21 cellular contexts compared by ENCODE assay signal in the genomic region with DNA sequence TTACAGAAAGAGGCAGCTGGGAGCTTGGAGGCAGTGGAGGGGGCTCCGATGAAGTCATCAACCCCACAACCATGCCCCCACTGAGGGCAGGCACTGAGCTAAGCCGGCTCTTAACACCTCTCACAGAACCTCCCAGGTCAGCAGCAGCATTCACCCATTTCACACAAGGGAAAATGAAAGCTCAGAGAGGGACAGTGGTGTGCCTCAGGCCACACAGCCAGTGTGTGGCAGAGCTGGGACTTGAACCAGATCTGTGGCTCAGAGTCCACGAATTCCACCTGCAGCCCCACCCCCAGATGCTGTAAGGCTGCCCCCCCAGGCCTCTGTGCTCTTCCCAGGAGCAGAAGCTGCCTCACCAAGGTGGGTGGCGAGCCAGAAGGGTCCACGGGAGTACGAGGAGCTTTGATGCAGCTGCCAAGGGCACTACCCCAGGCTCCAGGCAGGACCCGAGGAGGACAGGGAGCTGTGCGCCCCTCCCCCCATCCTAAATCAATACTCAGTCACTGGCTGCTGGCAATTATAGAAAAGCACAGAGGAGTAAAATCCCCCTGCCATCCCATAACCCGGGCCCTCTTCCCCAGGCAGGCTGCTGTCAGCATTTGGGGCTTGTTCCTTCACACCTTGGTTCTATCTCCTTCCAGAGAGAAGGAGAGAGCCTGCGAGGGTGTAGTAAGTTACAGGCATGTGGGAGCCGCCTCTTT. TPM values are rescaled to one million over a fixed set of nuclear protein-coding genes. Genes with fewer than 3 reads are reported as not detected.
DNase-seq lines count a peak whose midpoint lies in the region; ATAC-seq and TF ChIP-seq lines count a peak whose summit lies in the region.
"Had no signal": no experiment of that assay in that cellular context is flagged by ENCODE, and none has a peak within 500 bp of the region (broad histone marks: within the 10 kb centered on the region; RNA-seq: fewer than 3 reads in every experiment).

No MANE protein-coding gene starts in this region.

- no peak for ATAC-seq in SK-N-SH treated with all-trans-retinoic acid at 6 μM for 48 hours
- ATAC-seq in HG03520 (IDR thresholded peaks at IDR 0.05; ENCODE audit: unreplicated experiment) = no peak
- ATAC-seq in GM18870 (IDR thresholded peaks at IDR 0.05; ENCODE audit: unreplicated experiment) = no peak
- ATAC-seq: activated CD8-positive, alpha-beta T cell treated with anti-CD3 and anti-CD28 coated beads for 36 hours; activated T-helper 17 cell treated with anti-CD3 and anti-CD28 coated beads, Interleukin-2, amount 50 U/mL, for 72 hours; stimulated activated naive CD8-positive, alpha-beta T cell treated with anti-CD3 and anti-CD28 coated beads, Interleukin-15, Interleukin-2, amounts not matched to agents 100 U/mL and 50 U/mL, for 24 hours had no signal

- H3K79me2 ChIP-seq in SK-N-SH (ENCODE audit: insufficient read depth) (no peaks in the 10 kb centered on the region), parathyroid adenoma (no peaks in the 10 kb centered on the region)

- no peak for TF ChIP-seq RAD21 in SK-N-SH (IDR thresholded peaks at IDR 0.05; ENCODE audit: low read length)

- H4K20me1 ChIP-seq in SK-N-SH (ENCODE audit: insufficient read depth) = no peaks in the 10 kb centered on the region

- CTCF ChIA-PET in SK-N-SH (lab: Yijun Ruan, JAX) = interaction anchor here (1.0 to 7.2 kb wide), 6 partner anchors 15 to 171 kb away, joined by 3 to 49 read pairs (median 6); no protein-coding TSS in a partner anchor

- no peak for TF ChIP-seq CTCF in SK-N-SH (IDR thresholded peaks at IDR 0.05)
- no peak for TF ChIP-seq CTCF in dorsolateral prefrontal cortex (IDR thresholded peaks at IDR 0.05 in 54 of 56, conservative IDR thresholded peaks at IDR 0.05 in 2 of 56; ENCODE audit: low read depth in 1 of 56, partially characterized antibody in 56 of 56)
- TF ChIP-seq CTCF in parathyroid adenoma (IDR thresholded peaks at IDR 0.05) = no peak

- WGBS in SK-N-SH (ENCODE audit: low lambda C conversion rate) = 76% methylated on average over 9 of the region's 11 CpGs

- H3K36me3 ChIP-seq in SK-N-SH (replicated peaks in 1 of 2; ENCODE audit: control insufficient read depth in 1 of 2, insufficient read depth in 2 of 2, low read length in 1 of 2) = no peaks in the 10 kb centered on the region
- H3K36me3 ChIP-seq in H7 (replicated peaks; ENCODE audit: control insufficient read depth, insufficient read depth, low read length) = no peaks in the 10 kb centered on the region
- no peaks in the 10 kb centered on the region for H3K36me3 ChIP-seq in parathyroid adenoma (ENCODE audit: control insufficient read depth, insufficient read depth, low read length)

- DNase-seq in SK-N-SH = peak; percentile 23
- peak; percentile 52 for DNase-seq in H7
- DNase-seq in dorsolateral prefrontal cortex = peak in 6 of 10 donors; percentile 0 to 34 (median 20)
- DNase-seq in Ammon's horn (ENCODE audit: low spot score) = no peak
- DNase-seq: activated CD8-positive, alpha-beta T cell treated with anti-CD3 and anti-CD28 coated beads for 36 hours; AML-193; effector memory CD4-positive, alpha-beta T cell; GM23248; NCI-H1436 treated with DMSO at 0.1 percent for 48 hours; NCI-H526 treated with DMSO at 0.1 percent for 48 hours; occipital lobe; SIG-M5; stimulated activated CD4-positive, alpha-beta T cell treated with anti-CD3 and anti-CD28 coated beads, Interleukin-2, amount 100 ng/mL, for 24 hours; stimulated activated naive CD8-positive, alpha-beta T cell treated with anti-CD3 and anti-CD28 coated beads, Interleukin-15, Interleukin-2, amounts not matched to agents 100 U/mL and 50 U/mL, for 24 hours had no signal

- H3K9me2 ChIP-seq in SK-N-SH = no peaks in the 10 kb centered on the region

- H3K9me3 ChIP-seq in SK-N-SH (peaks cover 12% of the 10 kb centered on the region; the same call in 1 of the 2 replicates), parathyroid adenoma (ENCODE audit: control insufficient read depth, low read length) (no peaks in the 10 kb centered on the region)

- no peak overlapping the region for H3K4me3 ChIP-seq in SK-N-SH (ENCODE audit: low read depth in 2 of 2, low read length in 1 of 2)
- no peak overlapping the region for H3K4me3 ChIP-seq in H7 (ENCODE audit: insufficient read depth, low read depth, low read length)
- H3K4me3 ChIP-seq in dorsolateral prefrontal cortex = no peak overlapping the region
- no peak overlapping the region for H3K4me3 ChIP-seq in parathyroid adenoma (ENCODE audit: low read depth, low read length)
- H3K4me3 ChIP-seq: GM23248 had no signal

- H3K4me1 ChIP-seq in SK-N-SH (ENCODE audit: control insufficient read depth in 1 of 2, insufficient read depth in 2 of 2, low read depth in 1 of 2, low read length in 1 of 2) = peaks cover 0 to 52% of the 10 kb centered on the region in 2 experiments; a peak in 1 of 4 replicates
- peaks cover 4% of the 10 kb centered on the region for H3K4me1 ChIP-seq in parathyroid adenoma
- H3K4me1 ChIP-seq: Caco-2 had no signal

- H3K27ac ChIP-seq in SK-N-SH (ENCODE audit: low read depth in 2 of 2, low read length in 1 of 2) (peak overlapping the region in 1 of 2 experiments; percentile 50; a peak in 1 of 4 replicates), dorsolateral prefrontal cortex (peak overlapping the region in 30 of 59 donors; percentile 1 to 72 (median 50)), parathyroid adenoma (no peak overlapping the region)
- H3K27ac ChIP-seq: 22Rv1, GM23248 had no signal

- H3K27me3 ChIP-seq in SK-N-SH (ENCODE audit: insufficient read depth) (no peaks in the 10 kb centered on the region), H7 (ENCODE audit: control insufficient read depth, insufficient read depth, low read length) (no peaks in the 10 kb centered on the region), dorsolateral prefrontal cortex (no peaks in the 10 kb centered on the region), parathyroid adenoma (ENCODE audit: control insufficient read depth, insufficient read depth, low read length) (no peaks in the 10 kb centered on the region)

- intact Hi-C loops in dorsolateral prefrontal cortex (cut with DNase I) = no loop called here

- H2AFZ ChIP-seq in SK-N-SH (ENCODE audit: low read depth) = no peak overlapping the region
- peak overlapping the region; percentile 66 for H2AFZ ChIP-seq in parathyroid adenoma
- H2AFZ ChIP-seq: GM23248 had no signal

- POLR2A ChIA-PET in SK-N-SH (lab: Yijun Ruan, JAX) = no interaction called here

- TF ChIP-seq EP300 in SK-N-SH (IDR thresholded peaks at IDR 0.05; ENCODE audit: borderline replicate concordance in 1 of 2, low read depth in 1 of 2, low read length in 1 of 2) = no peak

- no peaks in the 10 kb centered on the region for H3F3A ChIP-seq in SK-N-SH (replicated peaks; ENCODE audit: insufficient read depth)

- no peak overlapping the region for H3K9ac ChIP-seq in SK-N-SH
- no peak overlapping the region for H3K9ac ChIP-seq in parathyroid adenoma
- H3K9ac ChIP-seq: GM23248 had no signal

- no peak overlapping the region for H3K4me2 ChIP-seq in SK-N-SH
- no peak overlapping the region for H3K4me2 ChIP-seq in parathyroid adenoma (ENCODE audit: low read length)

TF ChIP-seq in SK-N-SH, 30 proteins besides CTCF, POLR2A, EP300 and RAD21 (continues in another document):
- TF ChIP-seq, protein P1, sequence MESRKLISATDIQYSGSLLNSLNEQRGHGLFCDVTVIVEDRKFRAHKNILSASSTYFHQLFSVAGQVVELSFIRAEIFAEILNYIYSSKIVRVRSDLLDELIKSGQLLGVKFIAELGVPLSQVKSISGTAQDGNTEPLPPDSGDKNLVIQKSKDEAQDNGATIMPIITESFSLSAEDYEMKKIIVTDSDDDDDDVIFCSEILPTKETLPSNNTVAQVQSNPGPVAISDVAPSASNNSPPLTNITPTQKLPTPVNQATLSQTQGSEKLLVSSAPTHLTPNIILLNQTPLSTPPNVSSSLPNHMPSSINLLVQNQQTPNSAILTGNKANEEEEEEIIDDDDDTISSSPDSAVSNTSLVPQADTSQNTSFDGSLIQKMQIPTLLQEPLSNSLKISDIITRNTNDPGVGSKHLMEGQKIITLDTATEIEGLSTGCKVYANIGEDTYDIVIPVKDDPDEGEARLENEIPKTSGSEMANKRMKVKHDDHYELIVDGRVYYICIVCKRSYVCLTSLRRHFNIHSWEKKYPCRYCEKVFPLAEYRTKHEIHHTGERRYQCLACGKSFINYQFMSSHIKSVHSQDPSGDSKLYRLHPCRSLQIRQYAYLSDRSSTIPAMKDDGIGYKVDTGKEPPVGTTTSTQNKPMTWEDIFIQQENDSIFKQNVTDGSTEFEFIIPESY (IDR thresholded peaks at IDR 0.05; ENCODE audit: borderline replicate concordance, low read depth) = no peak
- TF ChIP-seq GABPA (IDR thresholded peaks at IDR 0.05; ENCODE audit: low read depth) (no peak), TAF1 (IDR thresholded peaks at IDR 0.05; ENCODE audit: borderline replicate concordance, low read depth, low read length) (no peak), FOXM1 (IDR thresholded peaks at IDR 0.05; ENCODE audit: low read depth) (no peak)

TF ChIP-seq in SK-N-SH treated with all-trans-retinoic acid at 6 μM for 48 hours, 23 proteins besides CTCF, POLR2A, EP300 and RAD21 (continues in another document):
- TF ChIP-seq, protein P2, sequence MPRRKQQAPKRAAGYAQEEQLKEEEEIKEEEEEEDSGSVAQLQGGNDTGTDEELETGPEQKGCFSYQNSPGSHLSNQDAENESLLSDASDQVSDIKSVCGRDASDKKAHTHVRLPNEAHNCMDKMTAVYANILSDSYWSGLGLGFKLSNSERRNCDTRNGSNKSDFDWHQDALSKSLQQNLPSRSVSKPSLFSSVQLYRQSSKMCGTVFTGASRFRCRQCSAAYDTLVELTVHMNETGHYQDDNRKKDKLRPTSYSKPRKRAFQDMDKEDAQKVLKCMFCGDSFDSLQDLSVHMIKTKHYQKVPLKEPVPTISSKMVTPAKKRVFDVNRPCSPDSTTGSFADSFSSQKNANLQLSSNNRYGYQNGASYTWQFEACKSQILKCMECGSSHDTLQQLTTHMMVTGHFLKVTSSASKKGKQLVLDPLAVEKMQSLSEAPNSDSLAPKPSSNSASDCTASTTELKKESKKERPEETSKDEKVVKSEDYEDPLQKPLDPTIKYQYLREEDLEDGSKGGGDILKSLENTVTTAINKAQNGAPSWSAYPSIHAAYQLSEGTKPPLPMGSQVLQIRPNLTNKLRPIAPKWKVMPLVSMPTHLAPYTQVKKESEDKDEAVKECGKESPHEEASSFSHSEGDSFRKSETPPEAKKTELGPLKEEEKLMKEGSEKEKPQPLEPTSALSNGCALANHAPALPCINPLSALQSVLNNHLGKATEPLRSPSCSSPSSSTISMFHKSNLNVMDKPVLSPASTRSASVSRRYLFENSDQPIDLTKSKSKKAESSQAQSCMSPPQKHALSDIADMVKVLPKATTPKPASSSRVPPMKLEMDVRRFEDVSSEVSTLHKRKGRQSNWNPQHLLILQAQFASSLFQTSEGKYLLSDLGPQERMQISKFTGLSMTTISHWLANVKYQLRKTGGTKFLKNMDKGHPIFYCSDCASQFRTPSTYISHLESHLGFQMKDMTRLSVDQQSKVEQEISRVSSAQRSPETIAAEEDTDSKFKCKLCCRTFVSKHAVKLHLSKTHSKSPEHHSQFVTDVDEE (CRISPR knock-in tag; IDR thresholded peaks at IDR 0.05) = no peak
- TF ChIP-seq PPARA (CRISPR knock-in tag; IDR thresholded peaks at IDR 0.05; ENCODE audit: borderline replicate concordance) = no peak

RNA-seq across cellular contexts. Expression of a gene that starts 47.5 kb away (rescaled TPM):
- polyA plus RNA-seq in SK-N-SH (2012; rRNA removed) = 1.6 and 4.2 TPM in 2 replicates
- 1.7 and 4.1 TPM in 2 replicates for polyA plus RNA-seq in SK-N-SH (2012; cell fraction: cytosol; rRNA removed)
- 1.6 and 3.1 TPM in 2 replicates for polyA plus RNA-seq in SK-N-SH (2012; cell fraction: nucleus; rRNA removed)
- total RNA-seq in H7 (2014; rRNA removed; shearing (Covaris generic)) = 2.5 and 3.7 TPM in 2 replicates
- 10 to 100 TPM; 10.4 to 85.9 (median 23.1) TPM for total RNA-seq in dorsolateral prefrontal cortex
- polyA plus RNA-seq: GM23248 had no signal
